Comparison of ENCODE assay signal across 1 cellular context in genomic region chr22:39532215-39533071, GRCh38.
TF ChIP-seq lines count a peak whose summit lies in the region.

Gene RPS19BP1, minus strand, starts transcription at chr22:39532748. Its CDS starts 10 bp downstream, at chr22:39532738.

TF ChIP-seq in HepG2, 621 proteins besides CTCF, POLR2A, EP300 and RAD21 (continued from another document and continues in another):
- TF ChIP-seq MTA1 (CRISPR knock-in tag; IDR thresholded peaks at IDR 0.05; ENCODE audit: borderline replicate concordance) (peak; percentile 53; the same call in 1 of the 2 replicates), FUBP1 (CRISPR knock-in tag; IDR thresholded peaks at IDR 0.05; ENCODE audit: borderline replicate concordance) (0 out of 2 replicates have a peak, but pooled peaks have one; percentile 31), ZNF800 (CRISPR knock-in tag; IDR thresholded peaks at IDR 0.05) (0 out of 2 replicates have a peak, but pooled peaks have one; percentile 41), ZNF749 (CRISPR knock-in tag; IDR thresholded peaks at IDR 0.05; ENCODE audit: borderline replicate concordance) (peak; percentile 50; the same call in 1 of the 2 replicates), MLXIP (CRISPR knock-in tag; IDR thresholded peaks at IDR 0.05; ENCODE audit: borderline replicate concordance) (no peak), HMGXB3 (CRISPR knock-in tag; IDR thresholded peaks at IDR 0.05; ENCODE audit: borderline replicate concordance) (peak; percentile 55; the same call in 1 of the 2 replicates), RFXANK (CRISPR knock-in tag; IDR thresholded peaks at IDR 0.05) (no peak), KDM5B (CRISPR knock-in tag; IDR thresholded peaks at IDR 0.05; ENCODE audit: borderline replicate concordance) (peak; percentile 67; the same call in 1 of the 2 replicates), MTERF4 (CRISPR knock-in tag; IDR thresholded peaks at IDR 0.05) (peak; percentile 77), ZNF274 (CRISPR knock-in tag; IDR thresholded peaks at IDR 0.05) (no peak), ZBTB42 (CRISPR knock-in tag; IDR thresholded peaks at IDR 0.05) (no peak), SKI (IDR thresholded peaks at IDR 0.05; ENCODE audit: partially characterized antibody) (no peak), ATF7-NPFF (CRISPR knock-in tag; IDR thresholded peaks at IDR 0.05; ENCODE audit: low read depth) (0 out of 2 replicates have a peak, but pooled peaks have one; percentile 3), RBFOX2 (IDR thresholded peaks at IDR 0.05; ENCODE audit: low read depth, low read length) (peak; percentile 95), DNMT1 (CRISPR knock-in tag; IDR thresholded peaks at IDR 0.05) (no peak), ZNF564 (CRISPR knock-in tag; IDR thresholded peaks at IDR 0.05) (no peak), MEF2D (CRISPR knock-in tag; IDR thresholded peaks at IDR 0.05) (peak; percentile 13; the same call in 1 of the 2 replicates), PCBP2 (optimal IDR thresholded peaks at IDR 0.05; ENCODE audit: low read depth, low read length, poor library complexity, severe bottlenecking) (no peak), PHF20 (CRISPR knock-in tag; IDR thresholded peaks at IDR 0.05) (peak; percentile 82), ZBTB44 (CRISPR knock-in tag; IDR thresholded peaks at IDR 0.05) (no peak; the same call in 1 of the 2 replicates), POGZ (CRISPR knock-in tag; IDR thresholded peaks at IDR 0.05) (peak; percentile 74), ZNF432 (CRISPR knock-in tag; IDR thresholded peaks at IDR 0.05; ENCODE audit: borderline replicate concordance) (no peak), GATAD2A (CRISPR knock-in tag; IDR thresholded peaks at IDR 0.05) (0 out of 2 replicates have a peak, but pooled peaks have one; percentile 37), ARID5B (CRISPR knock-in tag; IDR thresholded peaks at IDR 0.05) (0 out of 2 replicates have a peak, but pooled peaks have one; percentile 42), CENPBD1 (CRISPR knock-in tag; IDR thresholded peaks at IDR 0.05; ENCODE audit: borderline replicate concordance, low read depth) (no peak), ZNF776 (CRISPR knock-in tag; IDR thresholded peaks at IDR 0.05) (no peak), KLF16 (CRISPR knock-in tag; IDR thresholded peaks at IDR 0.05) (peak in 1 of 2 experiments; percentile 83; a peak in 2 of 4 replicates), ZNF792 (CRISPR knock-in tag; IDR thresholded peaks at IDR 0.05) (peak; percentile 42), NR2C2 (CRISPR knock-in tag; IDR thresholded peaks at IDR 0.05; ENCODE audit: borderline replicate concordance) (peak; percentile 85), TFDP1 (CRISPR knock-in tag; IDR thresholded peaks at IDR 0.05; ENCODE audit: borderline replicate concordance) (peak; percentile 88), ZNF510 (CRISPR knock-in tag; IDR thresholded peaks at IDR 0.05; ENCODE audit: low read depth) (0 out of 2 replicates have a peak, but pooled peaks have one; percentile 45), PBX3 (CRISPR knock-in tag; IDR thresholded peaks at IDR 0.05; ENCODE audit: borderline replicate concordance) (no peak), LCORL (IDR thresholded peaks at IDR 0.05) (no peak), LCORL (CRISPR knock-in tag; IDR thresholded peaks at IDR 0.05) (no peak; the same call in 1 of the 2 replicates), NFKB2 (CRISPR knock-in tag; IDR thresholded peaks at IDR 0.05; ENCODE audit: borderline replicate concordance) (peak; percentile 66; the same call in 1 of the 2 replicates), KLF13 (CRISPR knock-in tag; IDR thresholded peaks at IDR 0.05) (peak; percentile 82; the same call in 1 of the 2 replicates)
